Comparison of ENCODE assay signal across 8 cellular contexts in genomic region chr6:158870418-158870957, GRCh38. TPM values are rescaled to one million over a fixed set of nuclear protein-coding genes. Genes with fewer than 3 reads are reported as not detected.
DNase-seq lines count a peak whose midpoint lies in the region; ATAC-seq and TF ChIP-seq lines count a peak whose summit lies in the region.

No MANE protein-coding gene starts in this region.

- peak overlapping the region; percentile 100 for H3K4me2 ChIP-seq in OCI-LY3 (ENCODE audit: low read length)

- no peaks in the 10 kb centered on the region for H3K27me3 ChIP-seq in OCI-LY3 (ENCODE audit: low read depth, low read length)

- H2AFZ ChIP-seq in OCI-LY3 (ENCODE audit: low read depth, low read length) = peak overlapping the region; percentile 92

- H3K4me3 ChIP-seq in OCI-LY3 (ENCODE audit: low read length) (peak overlapping the region; percentile 85), epithelial cell of proximal tubule (ENCODE audit: low read depth, low read length) (peak overlapping the region; percentile 63)

- TF ChIP-seq CTCF in OCI-LY3 (IDR thresholded peaks at IDR 0.05; ENCODE audit: low read depth, low read length) = no peak
- TF ChIP-seq CTCF in epithelial cell of proximal tubule (conservative IDR thresholded peaks at IDR 0.05; ENCODE audit: low read depth, low read length) = no peak

- peak overlapping the region; percentile 94 for H3K9ac ChIP-seq in OCI-LY3 (ENCODE audit: low read length)

- no peaks in the 10 kb centered on the region for H4K20me1 ChIP-seq in OCI-LY3 (ENCODE audit: insufficient read depth, low read length)

- peaks cover 5% of the 10 kb centered on the region; the same call in 1 of the 2 replicates for H3K9me3 ChIP-seq in OCI-LY3 (ENCODE audit: insufficient read depth, low read length)

- peak; percentile 63 for DNase-seq in stimulated activated CD4-positive, alpha-beta T cell treated with anti-CD3 and anti-CD28 coated beads, Interleukin-15, amount 100 ng/mL, for 24 hours
- no peak for DNase-seq in stimulated activated CD4-positive, alpha-beta T cell treated with anti-CD3 and anti-CD28 coated beads, Interleukin-2, amount 100 ng/mL, for 48 hours
- DNase-seq in epithelial cell of proximal tubule (ENCODE audit: low read depth) (no peak), NCI-H446 (lab: John Stamatoyannopoulos, UW) (no peak)
- DNase-seq in stimulated activated CD4-positive, alpha-beta T cell treated with anti-CD3 and anti-CD28 coated beads, Interleukin-4, amount 100 ng/mL, for 24 hours = peak; percentile 67

- no peaks in the 10 kb centered on the region for H3K79me2 ChIP-seq in OCI-LY3 (ENCODE audit: low read length)

- H3K4me1 ChIP-seq in OCI-LY3 (ENCODE audit: low read length) = peaks cover 48% of the 10 kb centered on the region

- no peaks in the 10 kb centered on the region for H3K36me3 ChIP-seq in OCI-LY3 (replicated peaks; ENCODE audit: low read depth, low read length)

- ATAC-seq in GM21737 (IDR thresholded peaks at IDR 0.05; ENCODE audit: unreplicated experiment) (no peak), HG03039 (IDR thresholded peaks at IDR 0.05; ENCODE audit: unreplicated experiment) (no peak)

- H3K27ac ChIP-seq in OCI-LY3 (ENCODE audit: low read length) = peak overlapping the region; percentile 97

RNA-seq across cellular contexts. Expression of gene EZR, which starts 51.3 kb away (rescaled TPM):
- total RNA-seq in epithelial cell of proximal tubule = 264 and 309 TPM in 2 replicates

Comparison
In these comparisons a context has a peak if more than half of its experiments do, and no peak if none do; other contexts are left out.
1. DNase-seq: peak in stimulated activated CD4-positive, alpha-beta T cell treated with anti-CD3 and anti-CD28 coated beads, Interleukin-15, amount 100 ng/mL, for 24 hours (single experiment) and stimulated activated CD4-positive, alpha-beta T cell treated with anti-CD3 and anti-CD28 coated beads, Interleukin-4, amount 100 ng/mL, for 24 hours (single experiment); none in stimulated activated CD4-positive, alpha-beta T cell treated with anti-CD3 and anti-CD28 coated beads, Interleukin-2, amount 100 ng/mL, for 48 hours (0 of 2), epithelial cell of proximal tubule (single experiment) and NCI-H446 (0 of 2).